ENCODE assay signal across 1 cellular context in the genomic region with DNA sequence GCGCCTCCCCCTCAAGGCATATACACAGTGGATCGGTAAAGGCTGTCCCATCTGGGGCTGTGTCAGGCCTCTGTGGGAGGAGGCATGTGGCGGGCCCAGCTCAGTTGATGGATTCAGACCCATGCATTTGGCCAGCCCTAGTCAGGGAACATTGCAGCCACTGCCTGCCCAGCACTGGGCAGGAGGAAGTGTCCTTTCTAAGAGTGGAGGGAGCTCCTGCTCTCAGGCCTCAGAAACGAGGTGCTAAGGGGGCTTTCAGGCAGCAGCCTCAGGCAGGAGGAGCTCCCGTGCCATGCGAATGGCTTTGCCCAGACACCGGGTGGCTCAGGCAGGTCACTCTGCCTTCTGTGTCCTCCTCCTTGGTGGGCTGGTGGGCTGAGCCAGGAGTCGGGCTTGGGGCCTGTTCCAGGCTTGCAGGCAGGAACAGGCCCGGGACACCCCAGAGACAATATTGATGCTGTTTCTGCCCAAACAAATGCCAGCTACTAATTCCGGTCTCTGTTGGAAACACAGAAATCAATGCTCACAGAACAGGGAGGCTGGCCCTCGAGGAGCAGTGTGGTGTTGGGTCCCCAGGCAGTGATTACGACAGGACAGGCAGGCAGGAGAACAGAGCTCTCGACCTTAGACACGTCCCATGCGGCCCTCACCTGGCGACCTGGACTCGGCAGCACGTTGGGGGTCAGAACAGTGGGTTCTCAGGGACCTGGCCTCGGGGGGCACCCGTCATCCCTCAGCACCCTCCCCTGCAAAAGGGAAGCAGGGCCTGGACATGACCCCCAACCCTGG.
TF ChIP-seq lines count a peak whose summit lies in the region.

No MANE protein-coding gene starts in this region.

TF ChIP-seq in HepG2, 621 proteins besides CTCF, POLR2A, EP300 and RAD21:
- TF ChIP-seq ZNF441 (CRISPR knock-in tag; IDR thresholded peaks at IDR 0.05; ENCODE audit: borderline replicate concordance) (no peak), ZNF34 (CRISPR knock-in tag; IDR thresholded peaks at IDR 0.05; ENCODE audit: borderline replicate concordance) (no peak), ZNF790 (CRISPR knock-in tag; IDR thresholded peaks at IDR 0.05; ENCODE audit: borderline replicate concordance) (no peak), RARG (CRISPR knock-in tag; IDR thresholded peaks at IDR 0.05; ENCODE audit: low read depth) (no peak), BCL6 (CRISPR knock-in tag; IDR thresholded peaks at IDR 0.05) (no peak), ZFP41 (CRISPR knock-in tag; IDR thresholded peaks at IDR 0.05; ENCODE audit: borderline replicate concordance) (no peak), ZNF136 (CRISPR knock-in tag; IDR thresholded peaks at IDR 0.05; ENCODE audit: low read depth) (no peak), ELF3 (CRISPR knock-in tag; IDR thresholded peaks at IDR 0.05) (no peak), SRF (IDR thresholded peaks at IDR 0.05; ENCODE audit: low read depth, low read length) (no peak), ZNF510 (CRISPR knock-in tag; IDR thresholded peaks at IDR 0.05; ENCODE audit: low read depth) (no peak), MBNL3 (CRISPR knock-in tag; conservative IDR thresholded peaks at IDR 0.05) (no peak), ZNF232 (CRISPR knock-in tag; IDR thresholded peaks at IDR 0.05; ENCODE audit: borderline replicate concordance) (no peak), NFATC3 (CRISPR knock-in tag; IDR thresholded peaks at IDR 0.05) (no peak), RBAK (CRISPR knock-in tag; IDR thresholded peaks at IDR 0.05) (no peak), GLI4 (CRISPR knock-in tag; IDR thresholded peaks at IDR 0.05; ENCODE audit: borderline replicate concordance) (no peak), TEAD2 (CRISPR knock-in tag; IDR thresholded peaks at IDR 0.05) (no peak), POLR2AphosphoS2 (IDR thresholded peaks at IDR 0.05; ENCODE audit: low read depth, low read length) (no peak)
- TF ChIP-seq, protein P1, sequence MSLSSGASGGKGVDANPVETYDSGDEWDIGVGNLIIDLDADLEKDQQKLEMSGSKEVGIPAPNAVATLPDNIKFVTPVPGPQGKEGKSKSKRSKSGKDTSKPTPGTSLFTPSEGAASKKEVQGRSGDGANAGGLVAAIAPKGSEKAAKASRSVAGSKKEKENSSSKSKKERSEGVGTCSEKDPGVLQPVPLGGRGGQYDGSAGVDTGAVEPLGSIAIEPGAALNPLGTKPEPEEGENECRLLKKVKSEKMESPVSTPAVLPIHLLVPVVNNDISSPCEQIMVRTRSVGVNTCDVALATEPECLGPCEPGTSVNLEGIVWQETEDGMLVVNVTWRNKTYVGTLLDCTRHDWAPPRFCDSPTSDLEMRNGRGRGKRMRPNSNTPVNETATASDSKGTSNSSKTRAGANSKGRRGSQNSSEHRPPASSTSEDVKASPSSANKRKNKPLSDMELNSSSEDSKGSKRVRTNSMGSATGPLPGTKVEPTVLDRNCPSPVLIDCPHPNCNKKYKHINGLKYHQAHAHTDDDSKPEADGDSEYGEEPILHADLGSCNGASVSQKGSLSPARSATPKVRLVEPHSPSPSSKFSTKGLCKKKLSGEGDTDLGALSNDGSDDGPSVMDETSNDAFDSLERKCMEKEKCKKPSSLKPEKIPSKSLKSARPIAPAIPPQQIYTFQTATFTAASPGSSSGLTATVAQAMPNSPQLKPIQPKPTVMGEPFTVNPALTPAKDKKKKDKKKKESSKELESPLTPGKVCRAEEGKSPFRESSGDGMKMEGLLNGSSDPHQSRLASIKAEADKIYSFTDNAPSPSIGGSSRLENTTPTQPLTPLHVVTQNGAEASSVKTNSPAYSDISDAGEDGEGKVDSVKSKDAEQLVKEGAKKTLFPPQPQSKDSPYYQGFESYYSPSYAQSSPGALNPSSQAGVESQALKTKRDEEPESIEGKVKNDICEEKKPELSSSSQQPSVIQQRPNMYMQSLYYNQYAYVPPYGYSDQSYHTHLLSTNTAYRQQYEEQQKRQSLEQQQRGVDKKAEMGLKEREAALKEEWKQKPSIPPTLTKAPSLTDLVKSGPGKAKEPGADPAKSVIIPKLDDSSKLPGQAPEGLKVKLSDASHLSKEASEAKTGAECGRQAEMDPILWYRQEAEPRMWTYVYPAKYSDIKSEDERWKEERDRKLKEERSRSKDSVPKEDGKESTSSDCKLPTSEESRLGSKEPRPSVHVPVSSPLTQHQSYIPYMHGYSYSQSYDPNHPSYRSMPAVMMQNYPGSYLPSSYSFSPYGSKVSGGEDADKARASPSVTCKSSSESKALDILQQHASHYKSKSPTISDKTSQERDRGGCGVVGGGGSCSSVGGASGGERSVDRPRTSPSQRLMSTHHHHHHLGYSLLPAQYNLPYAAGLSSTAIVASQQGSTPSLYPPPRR (CRISPR knock-in tag; IDR thresholded peaks at IDR 0.05; ENCODE audit: borderline replicate concordance), result no peak
- TF ChIP-seq, protein P2, sequence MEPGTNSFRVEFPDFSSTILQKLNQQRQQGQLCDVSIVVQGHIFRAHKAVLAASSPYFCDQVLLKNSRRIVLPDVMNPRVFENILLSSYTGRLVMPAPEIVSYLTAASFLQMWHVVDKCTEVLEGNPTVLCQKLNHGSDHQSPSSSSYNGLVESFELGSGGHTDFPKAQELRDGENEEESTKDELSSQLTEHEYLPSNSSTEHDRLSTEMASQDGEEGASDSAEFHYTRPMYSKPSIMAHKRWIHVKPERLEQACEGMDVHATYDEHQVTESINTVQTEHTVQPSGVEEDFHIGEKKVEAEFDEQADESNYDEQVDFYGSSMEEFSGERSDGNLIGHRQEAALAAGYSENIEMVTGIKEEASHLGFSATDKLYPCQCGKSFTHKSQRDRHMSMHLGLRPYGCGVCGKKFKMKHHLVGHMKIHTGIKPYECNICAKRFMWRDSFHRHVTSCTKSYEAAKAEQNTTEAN (CRISPR knock-in tag; conservative IDR thresholded peaks at IDR 0.05), result no peak
- TF ChIP-seq, protein P3, sequence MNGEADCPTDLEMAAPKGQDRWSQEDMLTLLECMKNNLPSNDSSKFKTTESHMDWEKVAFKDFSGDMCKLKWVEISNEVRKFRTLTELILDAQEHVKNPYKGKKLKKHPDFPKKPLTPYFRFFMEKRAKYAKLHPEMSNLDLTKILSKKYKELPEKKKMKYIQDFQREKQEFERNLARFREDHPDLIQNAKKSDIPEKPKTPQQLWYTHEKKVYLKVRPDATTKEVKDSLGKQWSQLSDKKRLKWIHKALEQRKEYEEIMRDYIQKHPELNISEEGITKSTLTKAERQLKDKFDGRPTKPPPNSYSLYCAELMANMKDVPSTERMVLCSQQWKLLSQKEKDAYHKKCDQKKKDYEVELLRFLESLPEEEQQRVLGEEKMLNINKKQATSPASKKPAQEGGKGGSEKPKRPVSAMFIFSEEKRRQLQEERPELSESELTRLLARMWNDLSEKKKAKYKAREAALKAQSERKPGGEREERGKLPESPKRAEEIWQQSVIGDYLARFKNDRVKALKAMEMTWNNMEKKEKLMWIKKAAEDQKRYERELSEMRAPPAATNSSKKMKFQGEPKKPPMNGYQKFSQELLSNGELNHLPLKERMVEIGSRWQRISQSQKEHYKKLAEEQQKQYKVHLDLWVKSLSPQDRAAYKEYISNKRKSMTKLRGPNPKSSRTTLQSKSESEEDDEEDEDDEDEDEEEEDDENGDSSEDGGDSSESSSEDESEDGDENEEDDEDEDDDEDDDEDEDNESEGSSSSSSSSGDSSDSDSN (CRISPR knock-in tag; IDR thresholded peaks at IDR 0.05), result no peak
